ENCODE assay signal across 1 cellular context in the genomic region with DNA sequence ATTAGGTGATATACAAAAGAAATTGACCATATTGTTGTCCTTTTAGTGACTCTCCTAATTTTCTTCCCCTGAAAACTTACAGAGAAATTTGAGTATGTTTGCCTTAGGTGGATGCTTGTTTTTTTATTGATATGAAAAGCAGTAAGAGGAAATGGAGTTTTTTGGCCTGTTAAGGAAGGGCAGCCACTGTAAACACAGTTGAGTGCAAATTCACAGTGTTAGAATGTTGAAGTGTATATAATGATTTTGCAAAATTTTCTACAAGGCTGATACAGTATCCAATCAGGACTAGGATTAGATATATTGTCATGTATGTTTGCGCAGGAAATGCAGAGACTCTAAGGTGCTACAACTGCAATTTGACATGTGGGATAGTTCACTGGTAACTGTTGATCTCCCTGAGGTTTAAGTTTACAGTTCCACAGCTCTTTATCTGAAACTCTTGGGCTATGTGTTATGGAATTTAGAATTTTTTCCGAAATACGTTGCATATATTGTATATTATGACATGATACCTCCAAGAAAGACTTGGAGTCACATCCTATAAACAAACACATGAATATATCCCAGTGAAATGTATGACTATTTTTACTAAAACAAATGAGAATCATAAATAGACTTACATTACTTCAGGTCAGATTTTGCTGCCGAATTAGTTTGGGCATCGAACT.
TF ChIP-seq lines count a peak whose summit lies in the region.

No MANE protein-coding gene starts in this region.

TF ChIP-seq in WTC11, 78 proteins besides CTCF, POLR2A, EP300 and RAD21 (continued from another document):
- TF ChIP-seq, protein P1, sequence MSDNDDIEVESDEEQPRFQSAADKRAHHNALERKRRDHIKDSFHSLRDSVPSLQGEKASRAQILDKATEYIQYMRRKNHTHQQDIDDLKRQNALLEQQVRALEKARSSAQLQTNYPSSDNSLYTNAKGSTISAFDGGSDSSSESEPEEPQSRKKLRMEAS (CRISPR knock-in tag; IDR thresholded peaks at IDR 0.05): no peak
- TF ChIP-seq, protein P2, sequence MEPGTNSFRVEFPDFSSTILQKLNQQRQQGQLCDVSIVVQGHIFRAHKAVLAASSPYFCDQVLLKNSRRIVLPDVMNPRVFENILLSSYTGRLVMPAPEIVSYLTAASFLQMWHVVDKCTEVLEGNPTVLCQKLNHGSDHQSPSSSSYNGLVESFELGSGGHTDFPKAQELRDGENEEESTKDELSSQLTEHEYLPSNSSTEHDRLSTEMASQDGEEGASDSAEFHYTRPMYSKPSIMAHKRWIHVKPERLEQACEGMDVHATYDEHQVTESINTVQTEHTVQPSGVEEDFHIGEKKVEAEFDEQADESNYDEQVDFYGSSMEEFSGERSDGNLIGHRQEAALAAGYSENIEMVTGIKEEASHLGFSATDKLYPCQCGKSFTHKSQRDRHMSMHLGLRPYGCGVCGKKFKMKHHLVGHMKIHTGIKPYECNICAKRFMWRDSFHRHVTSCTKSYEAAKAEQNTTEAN (CRISPR knock-in tag; IDR thresholded peaks at IDR 0.05): no peak
- TF ChIP-seq NR1H2 (CRISPR knock-in tag; IDR thresholded peaks at IDR 0.05) (no peak), RELA (CRISPR knock-in tag; IDR thresholded peaks at IDR 0.05; ENCODE audit: borderline replicate concordance) (no peak), KAT7 (CRISPR knock-in tag; IDR thresholded peaks at IDR 0.05; ENCODE audit: borderline replicate concordance) (no peak), NFATC4 (CRISPR knock-in tag; IDR thresholded peaks at IDR 0.05) (no peak)
- TF ChIP-seq, protein P3, sequence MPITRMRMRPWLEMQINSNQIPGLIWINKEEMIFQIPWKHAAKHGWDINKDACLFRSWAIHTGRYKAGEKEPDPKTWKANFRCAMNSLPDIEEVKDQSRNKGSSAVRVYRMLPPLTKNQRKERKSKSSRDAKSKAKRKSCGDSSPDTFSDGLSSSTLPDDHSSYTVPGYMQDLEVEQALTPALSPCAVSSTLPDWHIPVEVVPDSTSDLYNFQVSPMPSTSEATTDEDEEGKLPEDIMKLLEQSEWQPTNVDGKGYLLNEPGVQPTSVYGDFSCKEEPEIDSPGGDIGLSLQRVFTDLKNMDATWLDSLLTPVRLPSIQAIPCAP (CRISPR knock-in tag; IDR thresholded peaks at IDR 0.05): no peak
- TF ChIP-seq, protein P4, sequence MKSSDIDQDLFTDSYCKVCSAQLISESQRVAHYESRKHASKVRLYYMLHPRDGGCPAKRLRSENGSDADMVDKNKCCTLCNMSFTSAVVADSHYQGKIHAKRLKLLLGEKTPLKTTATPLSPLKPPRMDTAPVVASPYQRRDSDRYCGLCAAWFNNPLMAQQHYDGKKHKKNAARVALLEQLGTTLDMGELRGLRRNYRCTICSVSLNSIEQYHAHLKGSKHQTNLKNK (CRISPR knock-in tag; IDR thresholded peaks at IDR 0.05): no peak
- TF ChIP-seq, protein P5, sequence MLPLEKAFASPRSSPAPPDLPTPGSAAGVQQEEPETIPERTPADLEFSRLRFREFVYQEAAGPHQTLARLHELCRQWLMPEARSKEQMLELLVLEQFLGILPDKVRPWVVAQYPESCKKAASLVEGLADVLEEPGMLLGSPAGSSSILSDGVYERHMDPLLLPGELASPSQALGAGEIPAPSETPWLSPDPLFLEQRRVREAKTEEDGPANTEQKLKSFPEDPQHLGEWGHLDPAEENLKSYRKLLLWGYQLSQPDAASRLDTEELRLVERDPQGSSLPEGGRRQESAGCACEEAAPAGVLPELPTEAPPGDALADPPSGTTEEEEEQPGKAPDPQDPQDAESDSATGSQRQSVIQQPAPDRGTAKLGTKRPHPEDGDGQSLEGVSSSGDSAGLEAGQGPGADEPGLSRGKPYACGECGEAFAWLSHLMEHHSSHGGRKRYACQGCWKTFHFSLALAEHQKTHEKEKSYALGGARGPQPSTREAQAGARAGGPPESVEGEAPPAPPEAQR (CRISPR knock-in tag; IDR thresholded peaks at IDR 0.05): no peak
